Comparison of ENCODE assay signal across 18 cellular contexts in genomic region chr14:26897186-26897585, GRCh38.
DNase-seq lines count a peak whose midpoint lies in the region; ATAC-seq, FAIRE-seq and TF ChIP-seq lines count a peak whose summit lies in the region.
"Had no signal": no experiment of that assay in that cellular context is flagged by ENCODE, and none has a peak within 500 bp of the region (broad histone marks: within the 10 kb centered on the region; RNA-seq: fewer than 3 reads in every experiment).

No MANE protein-coding gene starts in this region.

- H3K36me3 ChIP-seq in neural progenitor cell, result no peaks in the 10 kb centered on the region
- H3K36me3 ChIP-seq: BLaER1 had no signal

- H3K9me3 Mint-ChIP-seq in neural progenitor cell, result peaks cover 11% of the 10 kb centered on the region

- FAIRE-seq in HTR-8/SVneo (lab: Jason Lieb, UNC), result peak; percentile 26
- FAIRE-seq: GM12892, GM18507, H54 had no signal

- TF ChIP-seq CTCF in neural progenitor cell (IDR thresholded peaks at IDR 0.05), result no peak

- no peak for DNase-seq in HTR-8/SVneo (ENCODE audit: insufficient read length, low spot score)
- DNase-seq in kidney tubule cell (ENCODE audit: low spot score), result peak; percentile 25
- DNase-seq in neural progenitor cell (ENCODE audit: low spot score), result no peak
- DNase-seq in Right ventricle myocardium inferior (ENCODE audit: missing footprints), result no peak
- no peak for DNase-seq in HT-29 (ENCODE audit: low spot score)
- DNase-seq: 8988T; CD4-positive, alpha-beta memory T cell; DMS153; DMS79; GDM1 had no signal

- H3K27me3 ChIP-seq in neural progenitor cell, result no peaks in the 10 kb centered on the region
- H3K27me3 ChIP-seq: BLaER1 had no signal

- H3K4me1 Mint-ChIP-seq in neural progenitor cell, result no peaks in the 10 kb centered on the region
- H3K4me1 Mint-ChIP-seq: CD14-positive monocyte; CD4-positive, alpha-beta memory T cell had no signal

- H3K79me2 ChIP-seq in neural progenitor cell (ENCODE audit: low read depth), result no peaks in the 10 kb centered on the region

- no peak overlapping the region for H3K4me3 ChIP-seq in neural progenitor cell
- H3K4me3 ChIP-seq: BLaER1, GM23248 had no signal

- no peaks in the 10 kb centered on the region for H3K4me1 ChIP-seq in neural progenitor cell
- H3K4me1 ChIP-seq: BLaER1 had no signal

- H3K27me3 Mint-ChIP-seq in neural progenitor cell (ENCODE audit: insufficient read depth, low read depth), result no peaks in the 10 kb centered on the region
- H3K27me3 Mint-ChIP-seq: CD4-positive, alpha-beta memory T cell had no signal

- peaks cover 5% of the 10 kb centered on the region for H3K9me3 ChIP-seq in neural progenitor cell (ENCODE audit: low read depth)

- H3K4me3 Mint-ChIP-seq in neural progenitor cell, result no peak overlapping the region
- H3K4me3 Mint-ChIP-seq: CD14-positive monocyte; CD4-positive, alpha-beta memory T cell had no signal

- peaks cover 2% of the 10 kb centered on the region for H3K36me3 Mint-ChIP-seq in neural progenitor cell
- H3K36me3 Mint-ChIP-seq: CD14-positive monocyte; CD4-positive, alpha-beta memory T cell had no signal

- H2AFZ ChIP-seq in neural progenitor cell (replicated peaks), result peak overlapping the region; percentile 45
- H2AFZ ChIP-seq: GM23248 had no signal

- no peak overlapping the region for H3K4me2 ChIP-seq in neural progenitor cell
- H3K4me2 ChIP-seq: BLaER1 had no signal

- H3K27ac ChIP-seq in neural progenitor cell, result no peak overlapping the region
- H3K27ac ChIP-seq: BLaER1, GM23248 had no signal

- intact Hi-C loops in Right ventricle myocardium inferior (cut with DNase I), result no loop called here

- no peak for ATAC-seq in Right ventricle myocardium inferior
- no peak for ATAC-seq in HG03565 (IDR thresholded peaks at IDR 0.05; ENCODE audit: unreplicated experiment)
- no peak for ATAC-seq in HG03135 (IDR thresholded peaks at IDR 0.05; ENCODE audit: unreplicated experiment)

- H4K20me1 ChIP-seq in neural progenitor cell (ENCODE audit: low read depth), result no peaks in the 10 kb centered on the region
- H4K20me1 ChIP-seq: BLaER1 had no signal

- no peaks in the 10 kb centered on the region for H3F3A ChIP-seq in neural progenitor cell (ENCODE audit: low read depth)

- no peak overlapping the region for H3K9ac ChIP-seq in neural progenitor cell
- H3K9ac ChIP-seq: BLaER1, GM23248 had no signal

- H3K27ac Mint-ChIP-seq in neural progenitor cell, result no peak overlapping the region
- H3K27ac Mint-ChIP-seq: CD14-positive monocyte; CD4-positive, alpha-beta memory T cell had no signal
